ENCODE assay signal across 19 cellular contexts in genomic region chr4:145784036-145784435, GRCh38.
A peak's percentile ranks its signal among the peaks of the same experiment; 100 is the strongest.
DNase-seq lines count a peak whose midpoint lies in the region; ATAC-seq lines count a peak whose summit lies in the region.
"Had no signal": no experiment of that assay in that cellular context is flagged by ENCODE, and none has a peak within 500 bp of the region (broad histone marks: within the 10 kb centered on the region; RNA-seq: fewer than 3 reads in every experiment).

No MANE protein-coding gene starts in this region.

- no peaks in the 10 kb centered on the region for H3K27me3 Mint-ChIP-seq in activated T-cell treated with anti-CD3 and anti-CD28 coated beads, Interleukin-2, amount 50 U/mL, for 4 hours (ENCODE audit: low read depth)
- H3K27me3 Mint-ChIP-seq in activated CD4-positive, alpha-beta memory T cell treated with anti-CD3 and anti-CD28 coated beads for 36 hours, result no peaks in the 10 kb centered on the region
- no peaks in the 10 kb centered on the region for H3K27me3 Mint-ChIP-seq in activated T-cell treated with anti-CD3 and anti-CD28 coated beads, Interleukin-2, amount 50 U/mL, for 72 hours (ENCODE audit: low read depth)
- no peaks in the 10 kb centered on the region for H3K27me3 Mint-ChIP-seq in memory B cell
- H3K27me3 Mint-ChIP-seq: CD4-positive, CD25-positive, alpha-beta regulatory T cell had no signal

- H3K4me3 Mint-ChIP-seq in activated T-cell treated with anti-CD3 and anti-CD28 coated beads, Interleukin-2, amount 50 U/mL, for 4 hours, result no peak overlapping the region
- H3K4me3 Mint-ChIP-seq in activated CD4-positive, alpha-beta memory T cell treated with anti-CD3 and anti-CD28 coated beads for 36 hours, result no peak overlapping the region
- H3K4me3 Mint-ChIP-seq in activated T-cell treated with anti-CD3 and anti-CD28 coated beads, Interleukin-2, amount 50 U/mL, for 72 hours, result peak overlapping the region; percentile 32 to 75
- no peak overlapping the region for H3K4me3 Mint-ChIP-seq in memory B cell

- intact Hi-C loops in activated CD4-positive, alpha-beta memory T cell treated with anti-CD3 and anti-CD28 coated beads for 36 hours (cut with micrococcal nuclease), result loop anchor here (1.0 kb wide), 2 partner anchors 24 to 45 kb away; no protein-coding TSS in a partner anchor

- peak; percentile 88 to 94 for ATAC-seq in activated T-cell treated with anti-CD3 and anti-CD28 coated beads, Interleukin-2, amount 50 U/mL, for 4 hours
- ATAC-seq in activated T-cell treated with anti-CD3 and anti-CD28 coated beads, Interleukin-2, amount 50 U/mL, for 72 hours (replicated peaks in 1 of 2), result peak; percentile 89 to 95
- no peak for ATAC-seq in memory B cell (ENCODE audit: low read depth)
- ATAC-seq: GM12878 had no signal

- peaks cover 9% of the 10 kb centered on the region for H3K4me1 Mint-ChIP-seq in activated T-cell treated with anti-CD3 and anti-CD28 coated beads, Interleukin-2, amount 50 U/mL, for 4 hours (ENCODE audit: low read depth)
- peaks cover 39% of the 10 kb centered on the region for H3K4me1 Mint-ChIP-seq in activated CD4-positive, alpha-beta memory T cell treated with anti-CD3 and anti-CD28 coated beads for 36 hours (ENCODE audit: low read depth)
- H3K4me1 Mint-ChIP-seq in activated T-cell treated with anti-CD3 and anti-CD28 coated beads, Interleukin-2, amount 50 U/mL, for 72 hours (ENCODE audit: low read depth), result peaks cover 49% of the 10 kb centered on the region
- no peaks in the 10 kb centered on the region for H3K4me1 Mint-ChIP-seq in memory B cell

- H3K27ac Mint-ChIP-seq in activated CD4-positive, alpha-beta memory T cell treated with anti-CD3 and anti-CD28 coated beads for 36 hours, result peak overlapping the region; percentile 89
- peak overlapping the region; percentile 99 for H3K27ac Mint-ChIP-seq in activated T-cell treated with anti-CD3 and anti-CD28 coated beads, Interleukin-2, amount 50 U/mL, for 72 hours
- peak overlapping the region; percentile 41 for H3K27ac Mint-ChIP-seq in memory B cell

- POLR2A ChIA-PET in activated CD4-positive, alpha-beta memory T cell treated with anti-CD3 and anti-CD28 coated beads for 36 hours (lab: Charles Lee), result interaction anchor here (1.5 kb wide), 1 partner anchor 22 kb away, joined by 5 read pairs; no protein-coding TSS in a partner anchor

- peaks cover 5% of the 10 kb centered on the region for H3K9me3 Mint-ChIP-seq in activated T-cell treated with anti-CD3 and anti-CD28 coated beads, Interleukin-2, amount 50 U/mL, for 4 hours
- H3K9me3 Mint-ChIP-seq in activated CD4-positive, alpha-beta memory T cell treated with anti-CD3 and anti-CD28 coated beads for 36 hours, result peaks cover 11% of the 10 kb centered on the region
- H3K9me3 Mint-ChIP-seq in activated T-cell treated with anti-CD3 and anti-CD28 coated beads, Interleukin-2, amount 50 U/mL, for 72 hours, result peaks cover 9 to 19% of the 10 kb centered on the region in 2 donors
- H3K9me3 Mint-ChIP-seq in memory B cell, result peaks cover 3% of the 10 kb centered on the region

- CTCF ChIA-PET in activated CD4-positive, alpha-beta memory T cell treated with anti-CD3 and anti-CD28 coated beads for 36 hours (lab: Charles Lee), result no interaction called here

- DNase-seq in activated T-cell treated with anti-CD3 and anti-CD28 coated beads, Interleukin-2, amount 50 U/mL, for 4 hours, result no peak
- no peak for DNase-seq in activated T-cell treated with anti-CD3 and anti-CD28 coated beads, Interleukin-2, amount 50 U/mL, for 1 hour
- peak; percentile 64 for DNase-seq in activated CD4-positive, alpha-beta memory T cell treated with anti-CD3 and anti-CD28 coated beads for 36 hours
- DNase-seq in activated T-cell treated with anti-CD3 and anti-CD28 coated beads, Interleukin-2, amount 50 U/mL, for 72 hours, result peak; percentile 29 to 38
- DNase-seq in memory B cell (ENCODE audit: low spot score in 2 of 2) (no peak), RPMI8226 (no peak), GM19240 (ENCODE audit: insufficient read length, low spot score) (no peak), occipital lobe (lab: John Stamatoyannopoulos, UW) (no peak)
- DNase-seq: ACHN; Calu3; DMS79; HCEC 1CT; MG63; NCI-H1105; NCI-H1694 treated with DMSO at 0.1 percent for 48 hours; NCI-H69; NK-92 treated with Interleukin-12 subunit alpha and Interleukin-12 subunit beta, amount 100 ng/mL, for 24 hours had no signal

- H3K36me3 Mint-ChIP-seq in activated T-cell treated with anti-CD3 and anti-CD28 coated beads, Interleukin-2, amount 50 U/mL, for 4 hours (ENCODE audit: insufficient read depth), result peaks cover 43% of the 10 kb centered on the region
- peaks cover 63% of the 10 kb centered on the region for H3K36me3 Mint-ChIP-seq in activated CD4-positive, alpha-beta memory T cell treated with anti-CD3 and anti-CD28 coated beads for 36 hours
- H3K36me3 Mint-ChIP-seq in activated T-cell treated with anti-CD3 and anti-CD28 coated beads, Interleukin-2, amount 50 U/mL, for 72 hours (ENCODE audit: insufficient read depth in 2 of 2), result peaks cover 26 to 63% of the 10 kb centered on the region in 2 donors
- H3K36me3 Mint-ChIP-seq in memory B cell, result peaks cover 29% of the 10 kb centered on the region

Comparison
In these comparisons a context has a peak if more than half of its experiments do, and no peak if none do; other contexts are left out.
1. DNase-seq: peak in activated CD4-positive, alpha-beta memory T cell treated with anti-CD3 and anti-CD28 coated beads for 36 hours (single experiment) and activated T-cell treated with anti-CD3 and anti-CD28 coated beads, Interleukin-2, amount 50 U/mL, for 72 hours (2 of 2); none in activated T-cell treated with anti-CD3 and anti-CD28 coated beads, Interleukin-2, amount 50 U/mL, for 4 hours (single experiment), activated T-cell treated with anti-CD3 and anti-CD28 coated beads, Interleukin-2, amount 50 U/mL, for 1 hour (single experiment), memory B cell (0 of 2), RPMI8226 (single experiment), GM19240 (single experiment) and occipital lobe (single experiment).
2. H3K4me3 Mint-ChIP-seq: peak in activated T-cell treated with anti-CD3 and anti-CD28 coated beads, Interleukin-2, amount 50 U/mL, for 72 hours (2 of 2); none in activated T-cell treated with anti-CD3 and anti-CD28 coated beads, Interleukin-2, amount 50 U/mL, for 4 hours (single experiment), activated CD4-positive, alpha-beta memory T cell treated with anti-CD3 and anti-CD28 coated beads for 36 hours (single experiment) and memory B cell (single experiment).
3. H3K27ac Mint-ChIP-seq: peak in every context shown above with its lines; median percentile 99 in activated T-cell treated with anti-CD3 and anti-CD28 coated beads, Interleukin-2, amount 50 U/mL, for 72 hours; 89 in activated CD4-positive, alpha-beta memory T cell treated with anti-CD3 and anti-CD28 coated beads for 36 hours; 41 in memory B cell.